In genomic region chr16:2586901-2587480, GRCh38 we compare ENCODE assay signal across 1 cellular context.
TF ChIP-seq lines count a peak whose summit lies in the region.

No MANE protein-coding gene starts in this region.

TF ChIP-seq in HepG2, 621 proteins besides CTCF, POLR2A, EP300 and RAD21:
- no peak for TF ChIP-seq SYNCRIP (IDR thresholded peaks at IDR 0.05; ENCODE audit: insufficient read depth, low read depth, low read length)
- no peak for TF ChIP-seq HOXD1 (CRISPR knock-in tag; IDR thresholded peaks at IDR 0.05)
- TF ChIP-seq ISL2 (CRISPR knock-in tag; IDR thresholded peaks at IDR 0.05): no peak
- TF ChIP-seq SMYD3 (CRISPR knock-in tag; IDR thresholded peaks at IDR 0.05): no peak
- no peak for TF ChIP-seq ZNF3 (CRISPR knock-in tag; IDR thresholded peaks at IDR 0.05)
- no peak for TF ChIP-seq PHB2 (IDR thresholded peaks at IDR 0.05; ENCODE audit: partially characterized antibody)
- TF ChIP-seq JUN (CRISPR knock-in tag; IDR thresholded peaks at IDR 0.05): no peak
- TF ChIP-seq PRDM4 (CRISPR knock-in tag; IDR thresholded peaks at IDR 0.05; ENCODE audit: borderline replicate concordance): no peak
- no peak for TF ChIP-seq HDAC1 (CRISPR knock-in tag; IDR thresholded peaks at IDR 0.05)
